In the genomic region with DNA sequence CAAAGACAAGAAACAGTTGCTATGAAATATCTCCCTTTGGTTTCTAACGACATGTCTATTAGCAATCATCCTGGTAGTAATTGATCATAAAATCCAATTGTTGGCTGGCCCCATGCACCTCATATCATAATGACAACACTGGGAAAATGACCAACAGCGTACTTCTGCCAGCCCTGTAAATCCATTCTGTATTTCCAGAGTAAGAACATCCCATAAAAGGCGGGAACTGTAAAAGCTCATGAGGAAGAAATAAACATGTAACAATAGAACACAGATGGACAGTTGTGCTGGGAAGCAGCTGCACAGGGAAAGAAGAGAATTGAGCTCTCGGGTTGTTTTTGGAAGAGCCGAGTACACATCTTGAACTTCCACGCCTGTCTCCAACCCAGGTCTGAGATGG, we compare ENCODE assay signal across 32 cellular contexts.
"Had no signal": no experiment of that assay in that cellular context is flagged by ENCODE, and none has a peak within 500 bp of the region (broad histone marks: within the 10 kb centered on the region; RNA-seq: fewer than 3 reads in every experiment).

No MANE protein-coding gene starts in this region.

- H3K9me3 ChIP-seq: ascending aorta had no signal

- ATAC-seq: activated CD4-positive, alpha-beta T cell treated with anti-CD3 and anti-CD28 coated beads for 36 hours; activated CD4-positive, CD25-positive, alpha-beta regulatory T cell treated with anti-CD3 and anti-CD28 coated beads, Interleukin-2, amount 50 U/mL, for 24 hours; activated CD8-positive, alpha-beta memory T cell treated with anti-CD3 and anti-CD28 coated beads, Interleukin-2, amount 10 ng/mL, durations not matched to agents 7 days and 5 days; activated CD8-positive, alpha-beta T cell treated with anti-CD3 and anti-CD28 coated beads, Interleukin-2, amount 10 ng/mL, durations not matched to agents 7 days and 5 days; activated naive CD8-positive, alpha-beta T cell treated with anti-CD3 and anti-CD28 coated beads, Interleukin-2, amount 50 U/mL, for 24 hours; WTC11 had no signal

- H3K4me1 ChIP-seq: ascending aorta had no signal

- H3K36me3 ChIP-seq: ascending aorta, brain microvascular endothelial cell, cardiac muscle cell, WERI-Rb-1 had no signal

- H3K27me3 ChIP-seq: ascending aorta, brain microvascular endothelial cell, cardiac muscle cell had no signal

- H3K4me3 ChIP-seq: ascending aorta, cardiac muscle cell had no signal

- H3K27ac ChIP-seq: ascending aorta, brain microvascular endothelial cell, cardiac muscle cell, WERI-Rb-1 had no signal

- DNase-seq: activated CD4-positive, alpha-beta memory T cell treated with anti-CD3 and anti-CD28 coated beads, Interleukin-2, amount 10 ng/mL, durations not matched to agents 7 days and 5 days; activated CD4-positive, alpha-beta T cell treated with anti-CD3 and anti-CD28 coated beads for 1 hour; activated CD4-positive, alpha-beta T cell treated with anti-CD3 and anti-CD28 coated beads for 36 hours; activated CD4-positive, alpha-beta T cell treated with anti-CD3 and anti-CD28 coated beads for 48 hours; activated CD4-positive, alpha-beta T cell treated with anti-CD3 and anti-CD28 coated beads, Interleukin-2, amount 10 ng/mL, durations not matched to agents 7 days and 5 days; activated CD4-positive, alpha-beta T cell treated with anti-CD3 and anti-CD28 coated beads, Interleukin-2, amount 50 U/mL, for 48 hours; activated CD4-positive, CD25-positive, alpha-beta regulatory T cell; activated CD8-positive, alpha-beta memory T cell treated with anti-CD3 and anti-CD28 coated beads for 24 hours; activated CD8-positive, alpha-beta memory T cell treated with anti-CD3 and anti-CD28 coated beads, Interleukin-2, amount 10 ng/mL, durations not matched to agents 7 days and 5 days; activated CD8-positive, alpha-beta memory T cell treated with anti-CD3 and anti-CD28 coated beads, Interleukin-2, amount 50 U/mL, for 48 hours; activated CD8-positive, alpha-beta T cell treated with anti-CD3 and anti-CD28 coated beads, Interleukin-2, amount 10 ng/mL, durations not matched to agents 7 days and 5 days; activated effector memory CD4-positive, alpha-beta T cell treated with Interleukin-2 at 50 U/mL for 16 hours; activated gamma-delta T cell; activated naive CD4-positive, alpha-beta T cell treated with anti-CD3 and anti-CD28 coated beads, Interleukin-2, amount 10 ng/mL, durations not matched to agents 7 days and 5 days; activated naive CD4-positive, alpha-beta T cell treated with Interleukin-2 at 50 U/mL for 16 hours; activated naive CD8-positive, alpha-beta T cell treated with anti-CD3 and anti-CD28 coated beads, Interleukin-2, amount 10 ng/mL, durations not matched to agents 7 days and 5 days; activated naive CD8-positive, alpha-beta T cell treated with anti-CD3 and anti-CD28 coated beads, Interleukin-2, amount 50 U/mL, for 24 hours; activated T-cell treated with anti-CD3 and anti-CD28 coated beads, Interleukin-2, amount 50 U/mL, for 24 hours; activated T-cell treated with anti-CD3 and anti-CD28 coated beads, Interleukin-2, amount 50 U/mL, for 48 hours; amygdala; anterior cingulate cortex; brain microvascular endothelial cell; caudate nucleus; cerebellar nuclear complex; T-helper 1 cell; T-helper 2 cell; T-helper 9 cell; WERI-Rb-1 had no signal
